In the genomic region with DNA sequence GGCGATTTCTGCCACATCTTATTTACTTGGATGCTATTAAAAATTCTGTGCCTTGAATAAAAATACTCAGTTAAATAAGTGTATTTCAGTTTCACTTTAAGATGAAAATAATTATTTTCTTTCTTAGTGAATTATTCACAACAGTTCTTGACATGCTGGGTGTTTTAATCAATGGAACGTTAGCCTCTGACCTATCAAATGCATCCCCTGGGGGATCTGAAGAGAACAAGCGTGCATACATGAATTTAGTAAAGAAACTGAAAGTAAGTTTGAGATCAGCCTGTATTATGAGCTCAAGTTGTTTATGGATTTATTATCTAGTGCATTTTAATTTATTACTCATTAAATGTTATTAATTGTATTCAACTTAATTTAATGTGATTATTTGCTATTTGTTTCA, we compare ENCODE assay signal across 12 cellular contexts. TPM values are rescaled to one million over a fixed set of nuclear protein-coding genes. Genes with fewer than 3 reads are reported as not detected.
DNase-seq lines count a peak whose midpoint lies in the region; ATAC-seq, FAIRE-seq and TF ChIP-seq lines count a peak whose summit lies in the region.
"Had no signal": no experiment of that assay in that cellular context is flagged by ENCODE, and none has a peak within 500 bp of the region (broad histone marks: within the 10 kb centered on the region; RNA-seq: fewer than 3 reads in every experiment).

No MANE protein-coding gene starts in this region.

- no peak for DNase-seq in DND-41
- no peak for DNase-seq in left ventricle myocardium inferior
- DNase-seq in NCI-H2107 treated with DMSO at 0.1 percent for 48 hours (lab: John Stamatoyannopoulos, UW; ENCODE audit: unreplicated experiment): no peak
- DNase-seq in activated CD4-positive, alpha-beta T cell treated with anti-CD3 and anti-CD28 coated beads for 48 hours: no peak
- DNase-seq in H54 (ENCODE audit: insufficient read length, low spot score): no peak
- DNase-seq in activated naive CD4-positive, alpha-beta T cell treated with anti-CD3 and anti-CD28 coated beads, Interleukin-2, amount 50 U/mL, for 16 hours: no peak
- DNase-seq: activated T-cell treated with anti-CD3 and anti-CD28 coated beads, Interleukin-2, amount 50 U/mL, for 1 hour; Calu3; pancreas had no signal

- H3K27me3 ChIP-seq in DND-41 (ENCODE audit: insufficient read depth, low read length, poor library complexity): no peaks in the 10 kb centered on the region
- H3K27me3 ChIP-seq in left ventricle myocardium inferior (ENCODE audit: low read depth): no peaks in the 10 kb centered on the region
- H3K27me3 ChIP-seq: pancreas had no signal

- H3K79me2 ChIP-seq in DND-41 (ENCODE audit: insufficient read depth, low read length): no peaks in the 10 kb centered on the region

- H3K36me3 ChIP-seq in DND-41 (ENCODE audit: insufficient read depth, low read length): no peaks in the 10 kb centered on the region
- H3K36me3 ChIP-seq in left ventricle myocardium inferior: no peaks in the 10 kb centered on the region
- H3K36me3 ChIP-seq: pancreas had no signal

- no peak overlapping the region for H3K27ac ChIP-seq in DND-41 (ENCODE audit: low read length)
- peak overlapping the region; percentile 2 for H3K27ac ChIP-seq in left ventricle myocardium inferior (replicated peaks)
- H3K27ac ChIP-seq: pancreas had no signal

- H4K20me1 ChIP-seq in DND-41 (ENCODE audit: insufficient read depth, low read length): no peaks in the 10 kb centered on the region

- TF ChIP-seq CTCF in DND-41 (IDR thresholded peaks at IDR 0.05; ENCODE audit: borderline replicate concordance, extremely low read depth, low read length, poor library complexity, severe bottlenecking): no peak
- TF ChIP-seq CTCF in left ventricle myocardium inferior (IDR thresholded peaks at IDR 0.05; ENCODE audit: borderline replicate concordance): no peak

- ATAC-seq in DND-41 (ENCODE audit: insufficient read depth, low read depth) (0 out of 3 replicates have a peak, but pooled peaks have one; percentile 44), GM19468 (IDR thresholded peaks at IDR 0.05; ENCODE audit: extremely low read depth, unreplicated experiment) (peak; percentile 36), HG03342 (IDR thresholded peaks at IDR 0.05; ENCODE audit: unreplicated experiment) (peak; percentile 45)

- no peak for TF ChIP-seq POLR2A in H54 (IDR thresholded peaks at IDR 0.05; ENCODE audit: low read depth, low read length)

- no peak overlapping the region for H2AFZ ChIP-seq in DND-41 (ENCODE audit: low read depth, low read length)

- H3K4me1 ChIP-seq in DND-41 (ENCODE audit: insufficient read depth, low read length): peaks cover 5% of the 10 kb centered on the region; the same call in 1 of the 2 replicates
- no peaks in the 10 kb centered on the region for H3K4me1 ChIP-seq in left ventricle myocardium inferior
- H3K4me1 ChIP-seq: pancreas had no signal

- intact Hi-C loops in left ventricle myocardium inferior (cut with micrococcal nuclease): no loop called here

- H3K4me2 ChIP-seq in DND-41 (ENCODE audit: insufficient read depth, low read length): no peak overlapping the region

- H3K4me3 ChIP-seq in DND-41 (ENCODE audit: low read depth in 1 of 2, low read length in 2 of 2) (no peak overlapping the region), left ventricle myocardium inferior (peak overlapping the region; percentile 49)

- no peak for FAIRE-seq in H54 (lab: Jason Lieb, UNC)

- no peaks in the 10 kb centered on the region for H3K9me3 ChIP-seq in DND-41 (ENCODE audit: insufficient read depth, low read length, severe bottlenecking)
- H3K9me3 ChIP-seq in left ventricle myocardium inferior (replicated peaks): no peaks in the 10 kb centered on the region
- H3K9me3 ChIP-seq: pancreas had no signal

- H3K9ac ChIP-seq in DND-41 (ENCODE audit: low read depth, low read length): no peak overlapping the region

RNA-seq across cellular contexts. Expression of a gene that starts 0.6 kb away (rescaled TPM):
- 0.74 TPM for total RNA-seq in left ventricle myocardium inferior
- total RNA-seq: Calu3 had no signal

RNA-seq across cellular contexts. Expression of a gene that starts 54.6 kb away (rescaled TPM):
- total RNA-seq in left ventricle myocardium inferior: 0.96 TPM
- total RNA-seq: Calu3, fibroblast of villous mesenchyme had no signal
